7 cellular contexts compared by ENCODE assay signal in genomic region chr2:201129044-201129505, GRCh38. TPM values are rescaled to one million over a fixed set of nuclear protein-coding genes. Genes with fewer than 3 reads are reported as not detected.
DNase-seq lines count a peak whose midpoint lies in the region; ATAC-seq and TF ChIP-seq lines count a peak whose summit lies in the region.

No MANE protein-coding gene starts in this region.

- H3K36me3 Mint-ChIP-seq in nephron (ENCODE audit: low read depth): peaks cover 6% of the 10 kb centered on the region

- peaks cover 25% of the 10 kb centered on the region for H3K4me1 Mint-ChIP-seq in nephron

- no peaks in the 10 kb centered on the region for H3K27me3 ChIP-seq in colonic mucosa

- intact Hi-C loops in colonic mucosa (cut with DNase I): no loop called here

- peaks cover 12% of the 10 kb centered on the region for H3K27me3 Mint-ChIP-seq in nephron (ENCODE audit: low read depth)

- no peaks in the 10 kb centered on the region for H3K36me3 ChIP-seq in colonic mucosa

- peak overlapping the region; percentile 92 for H3K27ac ChIP-seq in colonic mucosa

- POLR2A ChIA-PET in HEK293T (lab: Yijun Ruan, JAX): interaction anchor here (1.2 kb wide), 1 partner anchor 11 kb away, joined by 3 read pairs; no protein-coding TSS in a partner anchor

- H3K4me3 Mint-ChIP-seq in nephron: no peak overlapping the region

- DNase-seq in RPMI8226 (peak; percentile 34), colonic mucosa (peak; percentile 86), NOMO-1 (lab: John Stamatoyannopoulos, UW; ENCODE audit: unreplicated experiment in 2 of 2) (no peak), NCI-H1092 (lab: John Stamatoyannopoulos, UW) (no peak), HEK293T (ENCODE audit: extremely low spot score) (no peak)

- peak overlapping the region; percentile 3 to 50 (median 20) for H3K27ac Mint-ChIP-seq in nephron

- ATAC-seq in GM19463 (IDR thresholded peaks at IDR 0.05; ENCODE audit: unreplicated experiment): peak; percentile 12

- H3K4me3 ChIP-seq in colonic mucosa: no peak overlapping the region

- H3K9me3 ChIP-seq in colonic mucosa: no peaks in the 10 kb centered on the region

- H3K9ac ChIP-seq in colonic mucosa (ENCODE audit: low read depth in 2 of 2, low read length in 2 of 2): peak overlapping the region; percentile 2 to 63

- H3K4me1 ChIP-seq in colonic mucosa: peaks cover 42% of the 10 kb centered on the region

- H3K9me3 Mint-ChIP-seq in nephron: no peaks in the 10 kb centered on the region

- CTCF ChIA-PET in HEK293T (lab: Yijun Ruan, JAX): no interaction called here

- no peak for TF ChIP-seq CTCF in colonic mucosa (IDR thresholded peaks at IDR 0.05)
- no peak for TF ChIP-seq CTCF in nephron (IDR thresholded peaks at IDR 0.05; ENCODE audit: unreplicated experiment in 3 of 3)

TF ChIP-seq in HEK293T, 16 proteins besides CTCF, POLR2A, EP300 and RAD21:
- TF ChIP-seq SP1 (IDR thresholded peaks at IDR 0.05): no peak
- TF ChIP-seq, protein P1, sequence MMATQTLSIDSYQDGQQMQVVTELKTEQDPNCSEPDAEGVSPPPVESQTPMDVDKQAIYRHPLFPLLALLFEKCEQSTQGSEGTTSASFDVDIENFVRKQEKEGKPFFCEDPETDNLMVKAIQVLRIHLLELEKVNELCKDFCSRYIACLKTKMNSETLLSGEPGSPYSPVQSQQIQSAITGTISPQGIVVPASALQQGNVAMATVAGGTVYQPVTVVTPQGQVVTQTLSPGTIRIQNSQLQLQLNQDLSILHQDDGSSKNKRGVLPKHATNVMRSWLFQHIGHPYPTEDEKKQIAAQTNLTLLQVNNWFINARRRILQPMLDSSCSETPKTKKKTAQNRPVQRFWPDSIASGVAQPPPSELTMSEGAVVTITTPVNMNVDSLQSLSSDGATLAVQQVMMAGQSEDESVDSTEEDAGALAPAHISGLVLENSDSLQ (IDR thresholded peaks at IDR 0.05): no peak
- no peak for TF ChIP-seq LEF1 (IDR thresholded peaks at IDR 0.05; ENCODE audit: borderline replicate concordance)
- no peak for TF ChIP-seq ARNT (IDR thresholded peaks at IDR 0.05)
- TF ChIP-seq ZNF384 (IDR thresholded peaks at IDR 0.05): no peak
- no peak for TF ChIP-seq BHLHE40 (IDR thresholded peaks at IDR 0.05; ENCODE audit: borderline replicate concordance)
- no peak for TF ChIP-seq ELF4 (IDR thresholded peaks at IDR 0.05)
- TF ChIP-seq FOXK2 (IDR thresholded peaks at IDR 0.05): no peak
- TF ChIP-seq FOXM1 (IDR thresholded peaks at IDR 0.05; ENCODE audit: borderline replicate concordance): no peak
- TF ChIP-seq NFRKB (IDR thresholded peaks at IDR 0.05): no peak
- no peak for TF ChIP-seq CTBP1 (IDR thresholded peaks at IDR 0.05; ENCODE audit: borderline replicate concordance)
- TF ChIP-seq HDGF (IDR thresholded peaks at IDR 0.05; ENCODE audit: borderline replicate concordance): no peak
- no peak for TF ChIP-seq L3MBTL2 (conservative IDR thresholded peaks at IDR 0.05)
- TF ChIP-seq FOXA1 (IDR thresholded peaks at IDR 0.05): no peak
- TF ChIP-seq SUZ12 (IDR thresholded peaks at IDR 0.05): no peak
- no peak for TF ChIP-seq TARDBP (IDR thresholded peaks at IDR 0.05)

RNA-seq across cellular contexts. Expression of gene CFLAR, which starts 13.1 kb away (rescaled TPM):
- 100 to 1,000 TPM in 1 of 2 donors, 10 to 100 TPM in 1; 90.1 to 126 TPM for total RNA-seq in colonic mucosa

RNA-seq across cellular contexts. Expression of gene CASP10, which starts 53.9 kb away (rescaled TPM):
- total RNA-seq in colonic mucosa: 10 to 100 TPM; 28.0 to 52.3 TPM

RNA-seq across cellular contexts. Expression of gene NDUFB3, which starts 57.3 kb away (rescaled TPM):
- total RNA-seq in colonic mucosa: 100 to 1,000 TPM; 159 to 199 TPM

RNA-seq across cellular contexts. Expression of gene HYCC2, which starts 57.6 kb away (rescaled TPM):
- 10 to 100 TPM; 23.9 to 52.6 TPM for total RNA-seq in colonic mucosa

Comparison
In these comparisons a context has a peak if more than half of its experiments do, and no peak if none do; other contexts are left out.
1. DNase-seq: peak in RPMI8226 (single experiment) and colonic mucosa (single experiment); none in NOMO-1 (0 of 2), NCI-H1092 (single experiment) and HEK293T (single experiment).